Comparison of ENCODE assay signal across 14 cellular contexts in genomic region chr16:69812213-69813014, GRCh38. TPM values are rescaled to one million over a fixed set of nuclear protein-coding genes. Genes with fewer than 3 reads are reported as not detected.
DNase-seq lines count a peak whose midpoint lies in the region; ATAC-seq and TF ChIP-seq lines count a peak whose summit lies in the region.
"Had no signal": no experiment of that assay in that cellular context is flagged by ENCODE, and none has a peak within 500 bp of the region (broad histone marks: within the 10 kb centered on the region; RNA-seq: fewer than 3 reads in every experiment).

No MANE protein-coding gene starts in this region.

- no peaks in the 10 kb centered on the region for H3K9me3 Mint-ChIP-seq in stimulated activated naive B cell treated with anti-CD40 and anti-IgM and Interleukin-4, amounts not matched to agents 10 μg/mL and 1 μg/mL and 100 μg/mL, for 72 hours

- BruUV-seq in PC-9 (replicated peaks; lab: Mats Ljungman, UMichigan): no TSS peak

- peaks cover 35 to 40% of the 10 kb centered on the region in 2 donors for H3K36me3 Mint-ChIP-seq in stimulated activated naive B cell treated with anti-CD40 and anti-IgM and Interleukin-4, amounts not matched to agents 10 μg/mL and 1 μg/mL and 100 μg/mL, for 72 hours

- no peak overlapping the region for H3K4me3 ChIP-seq in PC-9
- no peak overlapping the region for H3K4me3 ChIP-seq in aorta (ENCODE audit: low read length in 2 of 2)

- no peaks in the 10 kb centered on the region for H3K9me3 ChIP-seq in PC-9 (ENCODE audit: insufficient read depth, low read depth)
- no peaks in the 10 kb centered on the region for H3K9me3 ChIP-seq in aorta (ENCODE audit: control insufficient read depth, low read length)

- H3K27ac ChIP-seq in PC-9 (peak overlapping the region; percentile 40), epithelial cell of prostate (peak overlapping the region; percentile 2), aorta (ENCODE audit: low read depth in 1 of 2, low read length in 2 of 2) (no peak overlapping the region)
- H3K27ac ChIP-seq: HL-60 had no signal

- H3K9me2 ChIP-seq in PC-9 (ENCODE audit: insufficient read depth): no peaks in the 10 kb centered on the region

- H3K27me3 Mint-ChIP-seq in stimulated activated naive B cell treated with anti-CD40 and anti-IgM and Interleukin-4, amounts not matched to agents 10 μg/mL and 1 μg/mL and 100 μg/mL, for 72 hours: no peaks in the 10 kb centered on the region

- H3K4me2 ChIP-seq in PC-9: no peak overlapping the region

- H3K36me3 ChIP-seq in PC-9 (ENCODE audit: low read depth) (0 out of 2 replicates have a peak, but pooled peaks cover 12% of the 10 kb centered on the region), aorta (ENCODE audit: control insufficient read depth in 1 of 2, insufficient read depth in 2 of 2, low read length in 1 of 2) (no peaks in the 10 kb centered on the region)

- H4K20me1 ChIP-seq in PC-9 (ENCODE audit: insufficient read depth): no peaks in the 10 kb centered on the region

- H3K79me2 ChIP-seq in PC-9 (ENCODE audit: low read depth): no peaks in the 10 kb centered on the region

- peaks cover 7% of the 10 kb centered on the region; the same call in 1 of the 2 replicates for H3F3A ChIP-seq in PC-9 (ENCODE audit: insufficient read depth, low read depth)

- no peak overlapping the region for H2AFZ ChIP-seq in PC-9

- no peaks in the 10 kb centered on the region for H3K27me3 ChIP-seq in PC-9 (ENCODE audit: insufficient read depth, low read depth)
- no peaks in the 10 kb centered on the region for H3K27me3 ChIP-seq in aorta (ENCODE audit: control insufficient read depth in 1 of 2, insufficient read depth in 2 of 2, low read length in 1 of 2)

- peaks cover 6 to 9% of the 10 kb centered on the region in 2 donors for H3K4me1 Mint-ChIP-seq in stimulated activated naive B cell treated with anti-CD40 and anti-IgM and Interleukin-4, amounts not matched to agents 10 μg/mL and 1 μg/mL and 100 μg/mL, for 72 hours

- no peak overlapping the region for H3K4me3 Mint-ChIP-seq in stimulated activated naive B cell treated with anti-CD40 and anti-IgM and Interleukin-4, amounts not matched to agents 10 μg/mL and 1 μg/mL and 100 μg/mL, for 72 hours

- CTCF ChIA-PET in PC-9 (lab: Charles Lee): interaction anchor here (0.6 to 0.7 kb wide), 2 partner anchors 416 to 749 kb away, joined by 5 to 15 read pairs; no protein-coding TSS in a partner anchor

- no peak for TF ChIP-seq CTCF in PC-9 (conservative IDR thresholded peaks at IDR 0.05)

- peak overlapping the region; percentile 67 for H3K27ac Mint-ChIP-seq in stimulated activated naive B cell treated with anti-CD40 and anti-IgM and Interleukin-4, amounts not matched to agents 10 μg/mL and 1 μg/mL and 100 μg/mL, for 72 hours

- 97 to 98% methylated on average over 8 of the region's 8 CpGs for WGBS in aorta, 2 donors

- no peak for ATAC-seq in stimulated activated naive B cell treated with anti-CD40 and anti-IgM and Interleukin-4, amounts not matched to agents 10 μg/mL and 1 μg/mL and 100 μg/mL, for 72 hours (replicated peaks)
- ATAC-seq in HG03565 (IDR thresholded peaks at IDR 0.05; ENCODE audit: unreplicated experiment): no peak
- ATAC-seq in aorta (ENCODE audit: low FRiP score): no peak

- DNase-seq in ELR (ENCODE audit: low read depth) (peak; percentile 22), PC-9 (no peak), epithelial cell of prostate (ENCODE audit: low read depth, low spot score) (no peak), aorta (no peak)
- no peak for DNase-seq in stimulated activated naive B cell treated with anti-CD40 and anti-IgM and Interleukin-4, amounts not matched to agents 10 μg/mL and 1 μg/mL and 100 μg/mL, for 72 hours
- no peak for DNase-seq in activated CD4-positive, alpha-beta T cell treated with anti-CD3 and anti-CD28 coated beads for 4 hours
- DNase-seq: HCEC 1CT, KG1, MM.1S, NCI-H2029 treated with DMSO at 0.1 percent for 48 hours, NCI-H510A treated with DMSO at 0.1 percent for 48 hours, SW 1271 had no signal

- POLR2A ChIA-PET in PC-9 (lab: Charles Lee; ENCODE audit: unreplicated experiment): no interaction called here

- H3K4me1 ChIP-seq in PC-9 (replicated peaks; ENCODE audit: insufficient read depth) (no peaks in the 10 kb centered on the region), aorta (ENCODE audit: control insufficient read depth in 1 of 2, insufficient read depth in 2 of 2, low read length in 2 of 2) (no peaks in the 10 kb centered on the region)

- intact Hi-C loops in PC-9 (cut with micrococcal nuclease; ENCODE audit: unreplicated experiment): no loop called here
- intact Hi-C loops in aorta (cut with DNase I): no loop called here

RNA-seq across cellular contexts. Expression of gene WWP2, which starts 50.3 kb away (rescaled TPM):
- total RNA-seq in PC-9 (2021) (38.8 and 46.4 TPM in 2 replicates), aorta (100 to 1,000 TPM; 135 to 144 TPM)
- 100 to 1,000 TPM in 1 of 2 donors, 10 to 100 TPM in 1; 59.0 to 141 TPM for polyA plus RNA-seq in aorta

RNA-seq across cellular contexts. Expression of gene NOB1, which starts 57.7 kb away (rescaled TPM):
- total RNA-seq in PC-9 (2021) (66.9 and 93.2 TPM in 2 replicates), aorta (10 to 100 TPM; 30.6 to 32.4 TPM)
- 10 to 100 TPM; 29.4 to 38.7 TPM for polyA plus RNA-seq in aorta

Comparison
In these comparisons a context has a peak if more than half of its experiments do, and no peak if none do; other contexts are left out.
1. H3K27ac ChIP-seq: peak in PC-9 (single experiment) and epithelial cell of prostate (single experiment); none in aorta (0 of 2).